In the genomic region with DNA sequence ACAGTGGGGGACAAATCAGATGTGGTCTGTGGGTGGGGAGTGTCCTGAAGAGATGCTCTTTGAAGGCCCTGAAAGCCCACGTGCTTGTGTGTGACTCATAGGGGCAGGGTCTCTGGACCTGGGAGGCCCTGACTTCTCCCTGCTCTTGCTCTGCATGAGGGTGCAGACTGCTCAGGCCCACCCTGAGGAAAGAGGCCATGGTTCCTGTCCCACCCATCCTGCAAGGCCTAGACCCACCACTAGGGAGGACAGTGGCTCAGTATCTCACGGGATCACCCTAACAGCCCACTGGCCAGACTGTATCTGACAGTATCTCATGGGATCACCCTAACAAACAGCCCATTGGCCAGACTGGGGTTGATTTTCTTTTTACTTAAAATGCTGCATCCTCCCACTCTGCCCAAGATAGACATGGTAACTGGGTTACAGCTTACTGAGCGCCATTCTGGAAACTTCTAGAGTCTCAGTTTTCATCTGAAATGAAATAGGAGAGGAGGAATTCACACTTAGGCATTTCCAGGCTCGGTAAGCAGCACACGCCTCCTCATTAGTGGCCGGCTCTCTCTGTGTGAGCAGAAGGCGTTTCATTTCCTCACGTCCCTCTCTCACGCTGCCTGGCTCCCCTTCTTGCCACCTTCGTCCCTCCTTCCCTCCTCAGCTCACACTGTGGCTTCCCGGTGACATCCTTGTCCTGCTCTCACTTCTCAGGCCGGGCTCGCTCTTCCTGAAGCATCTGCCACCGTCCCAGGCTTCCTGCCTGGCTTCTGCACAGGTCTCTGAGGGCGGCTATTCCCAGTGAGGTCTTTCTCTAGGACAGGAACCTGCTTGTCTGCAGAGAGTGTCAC, we compare ENCODE assay signal across 1 cellular context.
TF ChIP-seq lines count a peak whose summit lies in the region.

No MANE protein-coding gene starts in this region.

TF ChIP-seq in HCT116, 20 proteins besides CTCF, POLR2A, EP300 and RAD21:
- no peak for TF ChIP-seq POLR2AphosphoS5 (IDR thresholded peaks at IDR 0.05; ENCODE audit: low read depth, low read length)
- TF ChIP-seq SRF (IDR thresholded peaks at IDR 0.05; ENCODE audit: low read depth) = no peak
- TF ChIP-seq TCF7L2 (IDR thresholded peaks at IDR 0.05; ENCODE audit: borderline replicate concordance, extremely low read depth, insufficient read depth, insufficient read length) = no peak
- TF ChIP-seq SP1 (IDR thresholded peaks at IDR 0.05; ENCODE audit: low read depth) = no peak
- TF ChIP-seq, protein P1, sequence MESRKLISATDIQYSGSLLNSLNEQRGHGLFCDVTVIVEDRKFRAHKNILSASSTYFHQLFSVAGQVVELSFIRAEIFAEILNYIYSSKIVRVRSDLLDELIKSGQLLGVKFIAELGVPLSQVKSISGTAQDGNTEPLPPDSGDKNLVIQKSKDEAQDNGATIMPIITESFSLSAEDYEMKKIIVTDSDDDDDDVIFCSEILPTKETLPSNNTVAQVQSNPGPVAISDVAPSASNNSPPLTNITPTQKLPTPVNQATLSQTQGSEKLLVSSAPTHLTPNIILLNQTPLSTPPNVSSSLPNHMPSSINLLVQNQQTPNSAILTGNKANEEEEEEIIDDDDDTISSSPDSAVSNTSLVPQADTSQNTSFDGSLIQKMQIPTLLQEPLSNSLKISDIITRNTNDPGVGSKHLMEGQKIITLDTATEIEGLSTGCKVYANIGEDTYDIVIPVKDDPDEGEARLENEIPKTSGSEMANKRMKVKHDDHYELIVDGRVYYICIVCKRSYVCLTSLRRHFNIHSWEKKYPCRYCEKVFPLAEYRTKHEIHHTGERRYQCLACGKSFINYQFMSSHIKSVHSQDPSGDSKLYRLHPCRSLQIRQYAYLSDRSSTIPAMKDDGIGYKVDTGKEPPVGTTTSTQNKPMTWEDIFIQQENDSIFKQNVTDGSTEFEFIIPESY (IDR thresholded peaks at IDR 0.05; ENCODE audit: extremely low read depth, insufficient replicate concordance, low read length) = no peak
- TF ChIP-seq ATF3 (IDR thresholded peaks at IDR 0.05) = no peak
- no peak for TF ChIP-seq CEBPB (IDR thresholded peaks at IDR 0.05; ENCODE audit: low read depth)
- TF ChIP-seq EZH2 (IDR thresholded peaks at IDR 0.05) = no peak
- no peak for TF ChIP-seq REST (IDR thresholded peaks at IDR 0.05; ENCODE audit: low read depth)
- no peak for TF ChIP-seq MAX (IDR thresholded peaks at IDR 0.05)
- TF ChIP-seq JUND (IDR thresholded peaks at IDR 0.05) = no peak
- TF ChIP-seq SIN3A (IDR thresholded peaks at IDR 0.05; ENCODE audit: low read depth) = no peak
- no peak for TF ChIP-seq CBX3 (IDR thresholded peaks at IDR 0.05; ENCODE audit: low read depth)
- no peak for TF ChIP-seq ZFX (IDR thresholded peaks at IDR 0.05)
- no peak for TF ChIP-seq ZNF274 (IDR thresholded peaks at IDR 0.05; ENCODE audit: low read depth, low read length)
- TF ChIP-seq EGR1 (IDR thresholded peaks at IDR 0.05; ENCODE audit: low read depth) = no peak
- TF ChIP-seq FOSL1 (IDR thresholded peaks at IDR 0.05; ENCODE audit: low read depth) = no peak
- TF ChIP-seq YY1 (IDR thresholded peaks at IDR 0.05; ENCODE audit: extremely low read depth, insufficient replicate concordance, low read depth, low read length) = no peak
